In genomic region chr9:89025538-89025937, GRCh38 we compare ENCODE assay signal across 27 cellular contexts. TPM values are rescaled to one million over a fixed set of nuclear protein-coding genes. Genes with fewer than 3 reads are reported as not detected.
"Had no signal": no experiment of that assay in that cellular context is flagged by ENCODE, and none has a peak within 500 bp of the region (broad histone marks: within the 10 kb centered on the region; RNA-seq: fewer than 3 reads in every experiment).

No MANE protein-coding gene starts in this region.

- H3K4me1 ChIP-seq: ascending aorta, body of pancreas, SJCRH30 had no signal

- H3K36me3 Mint-ChIP-seq: activated naive CD4-positive, alpha-beta T cell treated with anti-CD3 and anti-CD28 coated beads, Interleukin-2, amount 10 ng/mL, durations not matched to agents 7 days and 5 days; activated naive CD8-positive, alpha-beta T cell treated with anti-CD3 and anti-CD28 coated beads for 36 hours had no signal

- H3K9me3 ChIP-seq: body of pancreas, SJCRH30 had no signal

- DNase-seq: activated CD4-positive, alpha-beta T cell treated with anti-CD3 and anti-CD28 coated beads for 36 hours; activated CD8-positive, alpha-beta memory T cell treated with anti-CD3 and anti-CD28 coated beads, Interleukin-2, amount 50 U/mL, for 4 hours; activated CD8-positive, alpha-beta T cell treated with anti-CD3 and anti-CD28 coated beads for 36 hours; activated gamma-delta T cell treated with Interleukin-2 at 50 U/mL for 16 hours; activated naive CD4-positive, alpha-beta T cell treated with anti-CD3 and anti-CD28 coated beads, Interleukin-2, amount 10 ng/mL, durations not matched to agents 7 days and 5 days; activated naive CD8-positive, alpha-beta T cell treated with anti-CD3 and anti-CD28 coated beads for 36 hours; activated T-cell treated with anti-CD3 and anti-CD28 coated beads, Interleukin-2, amount 50 U/mL, for 72 hours; amniotic stem cell; body of pancreas; Karpas-422; MM.1S; NCI-H1105; NCI-H1436; NCI-H1694 treated with DMSO at 0.1 percent for 48 hours; NCI-H2029 treated with DMSO at 0.1 percent for 48 hours; NCI-H446; NCI-H524; Peyer's patch; Right ventricle myocardium superior; SJCRH30; SK-N-SH; T-helper 1 cell; WERI-Rb-1 had no signal

- H3K4me3 Mint-ChIP-seq: activated CD4-positive, alpha-beta T cell treated with anti-CD3 and anti-CD28 coated beads for 36 hours; activated CD8-positive, alpha-beta T cell treated with anti-CD3 and anti-CD28 coated beads for 36 hours; activated naive CD4-positive, alpha-beta T cell treated with anti-CD3 and anti-CD28 coated beads, Interleukin-2, amount 10 ng/mL, durations not matched to agents 7 days and 5 days; activated naive CD8-positive, alpha-beta T cell treated with anti-CD3 and anti-CD28 coated beads for 36 hours; activated T-cell treated with anti-CD3 and anti-CD28 coated beads, Interleukin-2, amount 50 U/mL, for 72 hours had no signal

- H3K4me2 ChIP-seq: SK-N-SH had no signal

- H3K9ac ChIP-seq: SK-N-SH had no signal

- H3K4me1 Mint-ChIP-seq: activated CD4-positive, alpha-beta T cell treated with anti-CD3 and anti-CD28 coated beads for 36 hours; activated naive CD4-positive, alpha-beta T cell treated with anti-CD3 and anti-CD28 coated beads, Interleukin-2, amount 10 ng/mL, durations not matched to agents 7 days and 5 days; activated naive CD8-positive, alpha-beta T cell treated with anti-CD3 and anti-CD28 coated beads for 36 hours had no signal

- H3K36me3 ChIP-seq: ascending aorta, Peyer's patch, SJCRH30, WERI-Rb-1 had no signal

- H3K4me3 ChIP-seq: ascending aorta, body of pancreas, K562, Peyer's patch, SJCRH30 had no signal

- H3K27ac ChIP-seq: ascending aorta, body of pancreas, Peyer's patch, RWPE1, SJCRH30, WERI-Rb-1 had no signal

- H3K27ac Mint-ChIP-seq: activated CD4-positive, alpha-beta T cell treated with anti-CD3 and anti-CD28 coated beads for 36 hours; activated CD8-positive, alpha-beta T cell treated with anti-CD3 and anti-CD28 coated beads for 36 hours; activated naive CD4-positive, alpha-beta T cell treated with anti-CD3 and anti-CD28 coated beads, Interleukin-2, amount 10 ng/mL, durations not matched to agents 7 days and 5 days; activated naive CD8-positive, alpha-beta T cell treated with anti-CD3 and anti-CD28 coated beads for 36 hours; activated T-cell treated with anti-CD3 and anti-CD28 coated beads, Interleukin-2, amount 50 U/mL, for 72 hours; activated T-helper 2 cell treated with anti-CD3 and anti-CD28 coated beads, Interferon-gamma antibody, Interleukin-2, Interleukin-4, amounts not matched to agents 10 μg/mL and 5 μg/mL and 100 μg/mL, durations not matched to agents 14 hours and 24 hours and 36 hours had no signal

- H3K27me3 ChIP-seq: ascending aorta, body of pancreas, Peyer's patch, SJCRH30 had no signal

- H3K27me3 Mint-ChIP-seq: activated naive CD4-positive, alpha-beta T cell treated with anti-CD3 and anti-CD28 coated beads, Interleukin-2, amount 10 ng/mL, durations not matched to agents 7 days and 5 days had no signal

RNA-seq across cellular contexts. Expression of gene S1PR3, which starts 34.3 kb away (rescaled TPM):
- total RNA-seq: SJCRH30 had no signal
